Comparison of ENCODE assay signal across 17 cellular contexts in the genomic region with DNA sequence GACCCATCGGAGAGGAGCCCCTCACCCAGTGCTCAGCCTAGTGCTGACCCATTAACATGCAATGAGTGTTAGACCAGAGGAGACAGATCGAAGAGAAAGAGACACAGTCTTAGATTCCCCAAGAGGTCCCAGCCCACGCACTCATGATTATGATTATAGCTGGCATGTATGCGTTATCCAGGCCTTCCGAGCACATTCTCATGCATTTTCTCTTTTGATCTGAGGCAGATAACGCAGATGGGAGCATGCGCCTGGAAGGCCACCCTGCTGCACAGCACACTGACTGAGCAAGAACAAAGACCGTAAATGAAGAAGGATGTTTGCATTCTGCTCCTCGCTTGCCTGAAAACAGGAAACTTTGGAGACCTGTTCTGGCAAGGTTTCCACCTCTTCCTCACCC.
"Had no signal": no experiment of that assay in that cellular context is flagged by ENCODE, and none has a peak within 500 bp of the region (broad histone marks: within the 10 kb centered on the region; RNA-seq: fewer than 3 reads in every experiment).

No MANE protein-coding gene starts in this region.

- ATAC-seq: activated T-helper 17 cell treated with anti-CD3 and anti-CD28 coated beads, Interleukin-2, amount 50 U/mL, for 72 hours; mucosa of descending colon; naive thymus-derived CD8-positive, alpha-beta T cell; psoas muscle; T-cell had no signal

- DNase-seq: activated CD4-positive, alpha-beta T cell treated with anti-CD3 and anti-CD28 coated beads for 48 hours; activated CD8-positive, alpha-beta memory T cell treated with anti-CD3 and anti-CD28 coated beads for 24 hours; activated naive CD4-positive, alpha-beta T cell treated with anti-CD3 and anti-CD28 coated beads for 36 hours; activated T-cell treated with anti-CD3 and anti-CD28 coated beads for 4 hours; cerebellar nuclear complex; dermis blood vessel endothelial cell; mucosa of descending colon; naive thymus-derived CD8-positive, alpha-beta T cell; psoas muscle; sigmoid colon; stimulated activated CD4-positive, alpha-beta T cell treated with anti-CD3 and anti-CD28 coated beads, Interleukin-4, amount 100 ng/mL, for 1 hour; stimulated activated CD8-positive, alpha-beta memory T cell treated with anti-CD3 and anti-CD28 coated beads, Interleukin-4, amount 100 ng/mL, for 48 hours; T-cell; T1000; testis had no signal

- H3K27ac ChIP-seq: psoas muscle, sigmoid colon, testis had no signal

- H3K9me3 ChIP-seq: mucosa of descending colon, psoas muscle, testis had no signal

- H3K4me3 ChIP-seq: lung, mucosa of descending colon, psoas muscle, sigmoid colon, testis had no signal

- H3K36me3 ChIP-seq: sigmoid colon had no signal

- H3K27me3 ChIP-seq: sigmoid colon, testis had no signal

- H3K4me1 ChIP-seq: psoas muscle, sigmoid colon, testis had no signal
